Comparison of ENCODE assay signal across 21 cellular contexts in genomic region chr2:41169744-41170143, GRCh38.
DNase-seq lines count a peak whose midpoint lies in the region; ATAC-seq and TF ChIP-seq lines count a peak whose summit lies in the region.
"Had no signal": no experiment of that assay in that cellular context is flagged by ENCODE, and none has a peak within 500 bp of the region (broad histone marks: within the 10 kb centered on the region; RNA-seq: fewer than 3 reads in every experiment).

No MANE protein-coding gene starts in this region.

- no peaks in the 10 kb centered on the region for H3K4me1 ChIP-seq in BE2C
- peaks cover 4% of the 10 kb centered on the region; the same call in 1 of the 2 replicates for H3K4me1 ChIP-seq in H9 (ENCODE audit: insufficient read depth, low read length)

- no peak overlapping the region for H2AK5ac ChIP-seq in H9 (ENCODE audit: insufficient read length, low read length)

- no peak overlapping the region for H3K27ac ChIP-seq in H9 (ENCODE audit: insufficient read length, low read depth, low read length)
- H3K27ac ChIP-seq: BLaER1 treated with 17β-estradiol and CSF1 and Interleukin-3, amounts not matched to agents 10 nM and 100 nM; HL-60 had no signal

- H3K27ac Mint-ChIP-seq in H9 (no peak overlapping the region), WTC11 (no peak overlapping the region)
- H3K27ac Mint-ChIP-seq: CD4-positive, alpha-beta T cell had no signal

- ATAC-seq in WTC11 = peak; percentile 86
- ATAC-seq: GM12878 had no signal

- H2BK5ac ChIP-seq in H9 (ENCODE audit: insufficient read length, low read length) = no peak overlapping the region

- no peaks in the 10 kb centered on the region for H3K79me2 ChIP-seq in H9 (ENCODE audit: insufficient read depth, low read length)

- no peaks in the 10 kb centered on the region for H4K20me1 ChIP-seq in H9 (ENCODE audit: control insufficient read depth, insufficient read depth, insufficient read length)
- H4K20me1 ChIP-seq: BLaER1 treated with 17β-estradiol and CSF1 and Interleukin-3, amounts not matched to agents 10 nM and 100 nM had no signal

- H3K27me3 ChIP-seq in BE2C (no peaks in the 10 kb centered on the region), H9 (ENCODE audit: insufficient read depth, low read length) (no peaks in the 10 kb centered on the region)
- H3K27me3 ChIP-seq: BLaER1 treated with 17β-estradiol and CSF1 and Interleukin-3, amounts not matched to agents 10 nM and 100 nM had no signal

- no peak overlapping the region for H3K4me2 ChIP-seq in H9 (ENCODE audit: insufficient read depth, insufficient read length, low read length)

- H4K91ac ChIP-seq in H9 (ENCODE audit: insufficient read length, low read depth, low read length) = no peak overlapping the region

- no peaks in the 10 kb centered on the region for H3K23me2 ChIP-seq in H9 (ENCODE audit: insufficient read length, low read depth, low read length, poor library complexity, severe bottlenecking)

- no peaks in the 10 kb centered on the region for H3K79me1 ChIP-seq in H9 (ENCODE audit: insufficient read depth, low read depth, low read length, poor library complexity, severe bottlenecking)

- H2BK15ac ChIP-seq in H9 (ENCODE audit: low read depth, low read length) = no peak overlapping the region

- H3K23ac ChIP-seq in H9 (ENCODE audit: insufficient read length, low read depth, low read length) = no peak overlapping the region

- no peak overlapping the region for H2BK20ac ChIP-seq in H9 (ENCODE audit: low read depth, low read length, poor library complexity, severe bottlenecking)

- H2BK12ac ChIP-seq in H9 (ENCODE audit: insufficient read length, low read depth, low read length) = no peak overlapping the region

- no peak overlapping the region for H3K56ac ChIP-seq in H9 (ENCODE audit: insufficient read length, low read depth, low read length)

- CTCF ChIA-PET in WTC11 (lab: Charles Lee) = interaction anchor here (0.6 to 1.5 kb wide), 3 partner anchors 25 to 1256 kb away, joined by 3 read pairs; no protein-coding TSS in a partner anchor

- H3K36me3 Mint-ChIP-seq in H9 (ENCODE audit: insufficient read depth in 1 of 3, low read depth in 3 of 3) = no peaks in the 10 kb centered on the region
- H3K36me3 Mint-ChIP-seq in WTC11 = no peaks in the 10 kb centered on the region

- no peak overlapping the region for H3T11ph ChIP-seq in H9 (ENCODE audit: low read length)

- no peaks in the 10 kb centered on the region for H3K27me3 Mint-ChIP-seq in H9 (ENCODE audit: low read depth)
- H3K27me3 Mint-ChIP-seq in WTC11 (ENCODE audit: low read depth) = no peaks in the 10 kb centered on the region
- H3K27me3 Mint-ChIP-seq: CD4-positive, alpha-beta T cell had no signal

- no peaks in the 10 kb centered on the region for H3K36me3 ChIP-seq in BE2C
- H3K36me3 ChIP-seq: BLaER1 treated with 17β-estradiol and CSF1 and Interleukin-3, amounts not matched to agents 10 nM and 100 nM had no signal

- no peak overlapping the region for H4K5ac ChIP-seq in H9 (ENCODE audit: insufficient read length, low read depth, low read length)

- no peak overlapping the region for H3K18ac ChIP-seq in H9 (ENCODE audit: insufficient read length, low read depth, low read length)

- H3K4me1 Mint-ChIP-seq in H9 = peaks cover 8 to 12% of the 10 kb centered on the region in 2 experiments
- H3K4me1 Mint-ChIP-seq in WTC11 = peaks cover 14% of the 10 kb centered on the region

- no CpG with 5 or more reads among the region's 2 CpGs for WGBS in H9 (ENCODE audit: extremely low coverage, insufficient read length, low lambda C conversion rate)

- no peak overlapping the region for H4K8ac ChIP-seq in H9 (replicated peaks; ENCODE audit: insufficient read length, low read depth, low read length)

- no peak overlapping the region for H3K4ac ChIP-seq in H9 (ENCODE audit: low read depth, low read length)

- H3K9me3 Mint-ChIP-seq in H9 = no peaks in the 10 kb centered on the region
- H3K9me3 Mint-ChIP-seq in WTC11 = no peaks in the 10 kb centered on the region
- H3K9me3 Mint-ChIP-seq: CD4-positive, alpha-beta T cell had no signal

- no peak overlapping the region for H3K9ac ChIP-seq in H9 (ENCODE audit: extremely low read depth, insufficient read length, low read length)
- H3K9ac ChIP-seq: BLaER1 treated with 17β-estradiol and CSF1 and Interleukin-3, amounts not matched to agents 10 nM and 100 nM had no signal

- H3K4me3 ChIP-seq in BE2C (ENCODE audit: low read depth, low read length) = no peak overlapping the region
- H3K4me3 ChIP-seq: BLaER1 treated with 17β-estradiol and CSF1 and Interleukin-3, amounts not matched to agents 10 nM and 100 nM; GM12878 had no signal

- no peaks in the 10 kb centered on the region for H3K9me3 ChIP-seq in BE2C
- no peaks in the 10 kb centered on the region for H3K9me3 ChIP-seq in H9 (ENCODE audit: control insufficient read depth, low read depth, low read length)
- H3K9me3 ChIP-seq: BLaER1 treated with 17β-estradiol and CSF1 and Interleukin-3, amounts not matched to agents 10 nM and 100 nM had no signal

- peak; percentile 12; the same call in 1 of the 2 replicates for TF ChIP-seq CTCF in BE2C (IDR thresholded peaks at IDR 0.05; ENCODE audit: low read depth, low read length)
- peak; percentile 44; the same call in 2 of the 3 replicates for TF ChIP-seq CTCF in H9 (conservative IDR thresholded peaks at IDR 0.05)
- TF ChIP-seq CTCF in WTC11 (IDR thresholded peaks at IDR 0.05) = no peak

- DNase-seq in BE2C = no peak
- DNase-seq in H9 = peak; percentile 30
- no peak for DNase-seq in WTC11 (ENCODE audit: low spot score)
- DNase-seq in iPS-NIHi7 (ENCODE audit: extremely low spot score) = peak; percentile 18
- no peak for DNase-seq in putamen (ENCODE audit: low spot score)
- no peak for DNase-seq in GF-D8 (lab: John Stamatoyannopoulos, UW)
- no peak for DNase-seq in HuH-7.5 (ENCODE audit: low spot score)
- DNase-seq: CD4-positive, alpha-beta T cell; DMS53; Karpas-422; NCI-H1092 treated with DMSO at 0.1 percent for 48 hours; NCI-H1436 treated with DMSO at 0.1 percent for 48 hours; NCI-H187 treated with DMSO at 0.1 percent for 48 hours; NCI-H2171 treated with DMSO at 0.1 percent for 48 hours; NCI-H345; RPMI8226; SHP77; T-helper 1 cell had no signal

- H2BK120ac ChIP-seq in H9 (ENCODE audit: low read depth, low read length, poor library complexity, severe bottlenecking) = no peak overlapping the region

- H2AFZ ChIP-seq in H9 (ENCODE audit: low read length) = no peak overlapping the region

- H3K14ac ChIP-seq in H9 (ENCODE audit: insufficient read depth, low read length) = no peak overlapping the region

- POLR2A ChIA-PET in WTC11 (lab: Charles Lee) = no interaction called here

- H3K4me3 Mint-ChIP-seq in H9 (no peak overlapping the region), WTC11 (no peak overlapping the region)
- H3K4me3 Mint-ChIP-seq: CD4-positive, alpha-beta T cell had no signal

TF ChIP-seq in WTC11, 78 proteins besides CTCF, POLR2A, EP300 and RAD21 (continues in another document):
- TF ChIP-seq FOXP1 (CRISPR knock-in tag; IDR thresholded peaks at IDR 0.05; ENCODE audit: borderline replicate concordance) = no peak
- TF ChIP-seq ZNF121 (CRISPR knock-in tag; IDR thresholded peaks at IDR 0.05) = no peak
- TF ChIP-seq E2F4 (CRISPR knock-in tag; IDR thresholded peaks at IDR 0.05; ENCODE audit: borderline replicate concordance, low read depth) = no peak
- TF ChIP-seq ZNF512 (CRISPR knock-in tag; IDR thresholded peaks at IDR 0.05; ENCODE audit: borderline replicate concordance) = no peak
- TF ChIP-seq ZNF138 (CRISPR knock-in tag; conservative IDR thresholded peaks at IDR 0.05) = no peak
- TF ChIP-seq TCF7 (CRISPR knock-in tag; IDR thresholded peaks at IDR 0.05; ENCODE audit: low read depth) = no peak
- TF ChIP-seq OVOL2 (CRISPR knock-in tag; IDR thresholded peaks at IDR 0.05; ENCODE audit: borderline replicate concordance) = no peak
- TF ChIP-seq JUN (CRISPR knock-in tag; IDR thresholded peaks at IDR 0.05) = no peak
- no peak for TF ChIP-seq MYBL2 (CRISPR knock-in tag; IDR thresholded peaks at IDR 0.05)
- TF ChIP-seq IRF1 (CRISPR knock-in tag; IDR thresholded peaks at IDR 0.05) = no peak

Comparison
In these comparisons a context has a peak if more than half of its experiments do, and no peak if none do; other contexts are left out.
1. DNase-seq: peak in H9 (single experiment) and iPS-NIHi7 (single experiment); none in BE2C (single experiment), WTC11 (single experiment), putamen (single experiment), GF-D8 (single experiment) and HuH-7.5 (single experiment).